In genomic region chr18:46431522-46432171, GRCh38 we compare ENCODE assay signal across 21 cellular contexts.
A peak's percentile ranks its signal among the peaks of the same experiment; 100 is the strongest.
DNase-seq lines count a peak whose midpoint lies in the region; ATAC-seq and TF ChIP-seq lines count a peak whose summit lies in the region.
"Had no signal": no experiment of that assay in that cellular context is flagged by ENCODE, and none has a peak within 500 bp of the region (broad histone marks: within the 10 kb centered on the region; RNA-seq: fewer than 3 reads in every experiment).

No MANE protein-coding gene starts in this region.

- peaks cover 12% of the 10 kb centered on the region for H3K9me3 Mint-ChIP-seq in glutamatergic neuron (ENCODE audit: unreplicated experiment)
- H3K9me3 Mint-ChIP-seq in neural progenitor cell: no peaks in the 10 kb centered on the region
- H3K9me3 Mint-ChIP-seq: activated T-cell treated with anti-CD3 and anti-CD28 coated beads, Interleukin-2, amount 50 U/mL, for 24 hours had no signal

- TF ChIP-seq CTCF in glutamatergic neuron (IDR thresholded peaks at IDR 0.05; ENCODE audit: partially characterized antibody, unreplicated experiment) (no peak), neural progenitor cell (IDR thresholded peaks at IDR 0.05) (no peak), BE2C (IDR thresholded peaks at IDR 0.05; ENCODE audit: low read depth, low read length) (no peak)

- H3K36me3 ChIP-seq in neural progenitor cell (no peaks in the 10 kb centered on the region), BE2C (no peaks in the 10 kb centered on the region)
- H3K36me3 ChIP-seq: left ventricle myocardium inferior had no signal

- H3K27ac Mint-ChIP-seq in glutamatergic neuron (ENCODE audit: unreplicated experiment) (peak overlapping the region; percentile 81), neural progenitor cell (no peak overlapping the region)
- H3K27ac Mint-ChIP-seq: activated T-cell treated with anti-CD3 and anti-CD28 coated beads, Interleukin-2, amount 50 U/mL, for 24 hours; B cell had no signal

- DNase-seq in NCI-H146 treated with DMSO at 0.1 percent for 48 hours (lab: John Stamatoyannopoulos, UW; ENCODE audit: unreplicated experiment) (peak; percentile 13), NCI-H146 (lab: John Stamatoyannopoulos, UW) (no peak), NCI-H524 treated with DMSO at 0.1 percent for 48 hours (lab: John Stamatoyannopoulos, UW) (peak; percentile 15), glutamatergic neuron (no peak), neural progenitor cell (ENCODE audit: low spot score) (peak; percentile 49), NCI-H1930 (lab: John Stamatoyannopoulos, UW) (no peak), BE2C (no peak)
- DNase-seq: activated T-cell treated with anti-CD3 and anti-CD28 coated beads, Interleukin-2, amount 50 U/mL, for 24 hours; cortex of kidney; DND-41; GM23248; left ventricle myocardium inferior; NCI-H1092; NCI-H2029 treated with DMSO at 0.1 percent for 48 hours; NCI-H526 treated with DMSO at 0.1 percent for 48 hours; psoas muscle; SIG-M5; T-helper 1 cell had no signal

- H4K20me1 ChIP-seq in neural progenitor cell (ENCODE audit: low read depth): peaks cover 36% of the 10 kb centered on the region

- H3K27me3 Mint-ChIP-seq in glutamatergic neuron (ENCODE audit: unreplicated experiment) (peaks cover 7% of the 10 kb centered on the region), neural progenitor cell (ENCODE audit: insufficient read depth, low read depth) (peaks cover 3% of the 10 kb centered on the region)

- H3K36me3 Mint-ChIP-seq in glutamatergic neuron (ENCODE audit: unreplicated experiment): peaks cover 6% of the 10 kb centered on the region
- peaks cover 8% of the 10 kb centered on the region for H3K36me3 Mint-ChIP-seq in neural progenitor cell

- H3F3A ChIP-seq in neural progenitor cell (ENCODE audit: low read depth): peaks cover 21% of the 10 kb centered on the region

- H3K4me3 ChIP-seq in neural progenitor cell (no peak overlapping the region), BE2C (ENCODE audit: low read depth, low read length) (no peak overlapping the region; the same call in 1 of the 2 replicates)
- H3K4me3 ChIP-seq: GM23248, left ventricle myocardium inferior, psoas muscle had no signal

- H3K9ac ChIP-seq in neural progenitor cell: no peak overlapping the region
- H3K9ac ChIP-seq: GM23248 had no signal

- H3K4me1 Mint-ChIP-seq in glutamatergic neuron (ENCODE audit: low read depth, unreplicated experiment) (peaks cover 28% of the 10 kb centered on the region), neural progenitor cell (peaks cover 34% of the 10 kb centered on the region)
- H3K4me1 Mint-ChIP-seq: B cell had no signal

- H3K4me2 ChIP-seq in neural progenitor cell: peak overlapping the region; percentile 39

- H3K9me3 ChIP-seq in neural progenitor cell (ENCODE audit: low read depth) (no peaks in the 10 kb centered on the region), BE2C (no peaks in the 10 kb centered on the region)
- H3K9me3 ChIP-seq: left ventricle myocardium inferior, psoas muscle had no signal

- H3K4me3 Mint-ChIP-seq in glutamatergic neuron (ENCODE audit: unreplicated experiment) (peak overlapping the region; percentile 9), neural progenitor cell (no peak overlapping the region)
- H3K4me3 Mint-ChIP-seq: activated T-cell treated with anti-CD3 and anti-CD28 coated beads, Interleukin-2, amount 50 U/mL, for 24 hours; B cell had no signal

- no peaks in the 10 kb centered on the region for H3K27me3 ChIP-seq in neural progenitor cell
- no peaks in the 10 kb centered on the region for H3K27me3 ChIP-seq in BE2C

- no peaks in the 10 kb centered on the region for H3K79me2 ChIP-seq in neural progenitor cell (ENCODE audit: low read depth)

- peak overlapping the region; percentile 6 for H3K27ac ChIP-seq in neural progenitor cell
- H3K27ac ChIP-seq: 22Rv1, GM23248, left ventricle myocardium inferior, psoas muscle had no signal

- no peak overlapping the region for H2AFZ ChIP-seq in neural progenitor cell (replicated peaks)
- H2AFZ ChIP-seq: GM23248 had no signal

- ATAC-seq in GM21619 (IDR thresholded peaks at IDR 0.05; ENCODE audit: unreplicated experiment): no peak
- ATAC-seq: psoas muscle had no signal

- H3K4me1 ChIP-seq in neural progenitor cell: peaks cover 32% of the 10 kb centered on the region
- H3K4me1 ChIP-seq in BE2C: no peaks in the 10 kb centered on the region
- H3K4me1 ChIP-seq: left ventricle myocardium inferior, psoas muscle had no signal

Comparison
In these comparisons a context has a peak if more than half of its experiments do, and no peak if none do; other contexts are left out.
1. DNase-seq: peak in NCI-H146 treated with DMSO at 0.1 percent for 48 hours (single experiment), NCI-H524 treated with DMSO at 0.1 percent for 48 hours (single experiment) and neural progenitor cell (single experiment); none in NCI-H146 (single experiment), glutamatergic neuron (single experiment), NCI-H1930 (0 of 2) and BE2C (single experiment).